1 cellular context compared by ENCODE assay signal in genomic region chr11:117328414-117329010, GRCh38.
TF ChIP-seq lines count a peak whose summit lies in the region.

No MANE protein-coding gene starts in this region.

TF ChIP-seq in GM23338, 12 proteins besides CTCF, POLR2A, EP300 and RAD21 (continued from another document):
- no peak for TF ChIP-seq REST (IDR thresholded peaks at IDR 0.05; ENCODE audit: unreplicated experiment)
- no peak for TF ChIP-seq NANOG (IDR thresholded peaks at IDR 0.05; ENCODE audit: borderline replicate concordance)
